ENCODE assay signal across 1 cellular context in genomic region chr9:8648271-8648670, GRCh38.
TF ChIP-seq lines count a peak whose summit lies in the region.

No MANE protein-coding gene starts in this region.

TF ChIP-seq in SK-N-SH treated with all-trans-retinoic acid at 6 μM for 48 hours, 23 proteins besides CTCF, POLR2A, EP300 and RAD21 (continued from another document):
- TF ChIP-seq POU6F1 (CRISPR knock-in tag; IDR thresholded peaks at IDR 0.05; ENCODE audit: borderline replicate concordance, low read depth): no peak
- no peak for TF ChIP-seq ZNF8 (CRISPR knock-in tag; IDR thresholded peaks at IDR 0.05)
- no peak for TF ChIP-seq CREB5 (CRISPR knock-in tag; IDR thresholded peaks at IDR 0.05; ENCODE audit: low read depth)
